ENCODE assay signal across 1 cellular context in the genomic region with DNA sequence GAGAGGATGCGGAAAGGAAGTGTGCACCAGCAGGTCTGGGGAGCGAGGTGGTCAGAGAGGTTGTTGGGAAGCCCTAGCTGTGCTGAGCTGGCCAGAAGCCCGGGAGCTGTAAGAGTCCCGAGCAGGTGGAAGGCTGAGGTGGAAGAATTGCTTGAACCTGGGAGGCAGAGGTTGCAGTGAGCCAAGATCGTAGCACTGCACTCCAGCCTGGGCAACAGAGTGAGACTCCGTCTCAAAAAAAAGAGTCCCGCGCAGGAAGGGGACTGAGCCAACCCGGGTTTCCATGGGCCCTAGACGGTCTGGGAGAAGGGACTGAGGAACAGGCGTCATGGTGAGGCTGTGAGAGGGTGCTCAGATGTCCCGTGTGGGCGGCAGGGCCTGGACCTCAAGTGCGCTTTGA.
A peak's percentile ranks its signal among the peaks of the same experiment; 100 is the strongest.
TF ChIP-seq lines count a peak whose summit lies in the region.

No MANE protein-coding gene starts in this region.

TF ChIP-seq in WTC11, 78 proteins besides CTCF, POLR2A, EP300 and RAD21 (continued from another document):
- 0 out of 2 replicates have a peak, but pooled peaks have one; percentile 56 for TF ChIP-seq ZNF121 (CRISPR knock-in tag; IDR thresholded peaks at IDR 0.05)
